Comparison of ENCODE assay signal across 8 cellular contexts in genomic region chr20:62794007-62794724, GRCh38. TPM values are rescaled to one million over a fixed set of nuclear protein-coding genes. Genes with fewer than 3 reads are reported as not detected.
DNase-seq lines count a peak whose midpoint lies in the region; ATAC-seq and TF ChIP-seq lines count a peak whose summit lies in the region.

No MANE protein-coding gene starts in this region.

- H3K27ac ChIP-seq in PC-3 (ENCODE audit: low read length) (peak overlapping the region; percentile 61), esophagus (ENCODE audit: low read depth in 2 of 2, low read length in 1 of 2) (peak overlapping the region; percentile 93), muscle layer of duodenum (ENCODE audit: low read length) (peak overlapping the region; percentile 80)

- intact Hi-C loops in PC-3 (cut with micrococcal nuclease), result loop anchor here (5.0 to 10.0 kb wide), 5 partner anchors 57 to 409 kb away; partner anchors contain the start of gene RPS21

- H3K79me2 ChIP-seq in PC-3 (ENCODE audit: low read length), result peaks cover 16% of the 10 kb centered on the region

- H3K4me3 ChIP-seq in PC-3 (ENCODE audit: low read length), result peak overlapping the region; percentile 72
- H3K4me3 ChIP-seq in esophagus (ENCODE audit: low read depth in 1 of 2, low read length in 2 of 2), result peak overlapping the region; percentile 52 to 81
- H3K4me3 ChIP-seq in muscle layer of duodenum (ENCODE audit: low read depth in 1 of 2, low read length in 2 of 2), result peak overlapping the region; percentile 63 to 79

- peak; percentile 91 for DNase-seq in DMS153 treated with DMSO at 0.1 percent for 48 hours (lab: John Stamatoyannopoulos, UW; ENCODE audit: unreplicated experiment)
- peak; percentile 97 for DNase-seq in PC-3
- DNase-seq in activated T-cell treated with anti-CD3 and anti-CD28 coated beads, Interleukin-2, amount 50 U/mL, for 24 hours, result peak; percentile 97
- peak; percentile 82 to 92 for DNase-seq in stimulated activated CD8-positive, alpha-beta memory T cell treated with anti-CD3 and anti-CD28 coated beads, Interleukin-7, amount 100 ng/mL, for 1 hour (ENCODE audit: low read depth in 2 of 2)

- ATAC-seq in GM21619 (IDR thresholded peaks at IDR 0.05; ENCODE audit: unreplicated experiment) (peak; percentile 54), PC-3 (peak; percentile 76)

- no peaks in the 10 kb centered on the region for H3K9me3 ChIP-seq in PC-3 (ENCODE audit: low read length)
- H3K9me3 ChIP-seq in esophagus (ENCODE audit: control insufficient read depth in 2 of 2, insufficient read depth in 1 of 2, low read depth in 1 of 2, low read length in 1 of 2), result no peaks in the 10 kb centered on the region
- H3K9me3 ChIP-seq in muscle layer of duodenum (ENCODE audit: control insufficient read depth in 1 of 2, low read length in 2 of 2), result no peaks in the 10 kb centered on the region

- peaks cover 39% of the 10 kb centered on the region for H3K4me1 ChIP-seq in PC-3 (ENCODE audit: insufficient read depth, low read length)
- H3K4me1 ChIP-seq in esophagus (ENCODE audit: control insufficient read depth in 2 of 2, insufficient read depth in 2 of 2, low read length in 1 of 2), result peaks cover 0 to 11% of the 10 kb centered on the region in 2 donors
- peaks cover 0 to 28% of the 10 kb centered on the region in 2 donors for H3K4me1 ChIP-seq in muscle layer of duodenum (ENCODE audit: control insufficient read depth in 1 of 2, insufficient read depth in 2 of 2, low read length in 2 of 2)

- H2AFZ ChIP-seq in PC-3 (ENCODE audit: low read length), result peak overlapping the region; percentile 81

- 0 out of 2 replicates have a peak, but pooled peaks have one; percentile 7 for TF ChIP-seq RAD21 in Ishikawa (IDR thresholded peaks at IDR 0.05; ENCODE audit: low read depth)

- no peaks in the 10 kb centered on the region for H3F3A ChIP-seq in PC-3 (ENCODE audit: low read length, unreplicated experiment)

- 0 to 1% methylated on average over 52 to 69 of the region's 69 CpGs for WGBS in esophagus, 2 donors

- peak overlapping the region; percentile 77 for H3K9ac ChIP-seq in PC-3 (ENCODE audit: low read length)

- peaks cover 46% of the 10 kb centered on the region for H3K4me1 Mint-ChIP-seq in activated T-cell treated with anti-CD3 and anti-CD28 coated beads, Interleukin-2, amount 50 U/mL, for 24 hours (ENCODE audit: low read depth)

- no peaks in the 10 kb centered on the region for H3K9me2 ChIP-seq in PC-3 (replicated peaks; ENCODE audit: low read length)

- peak; percentile 46; the same call in 1 of the 2 replicates for TF ChIP-seq EP300 in Ishikawa (IDR thresholded peaks at IDR 0.05; ENCODE audit: borderline replicate concordance)

- no peaks in the 10 kb centered on the region for H3K27me3 Mint-ChIP-seq in activated T-cell treated with anti-CD3 and anti-CD28 coated beads, Interleukin-2, amount 50 U/mL, for 24 hours

- H4K20me1 ChIP-seq in PC-3 (ENCODE audit: low read length), result 0 out of 2 replicates have a peak, but pooled peaks cover 8% of the 10 kb centered on the region

- BruUV-seq in PC-3 (replicated peaks; lab: Mats Ljungman, UMichigan), result no TSS peak

- no peaks in the 10 kb centered on the region for H3K9me3 Mint-ChIP-seq in activated T-cell treated with anti-CD3 and anti-CD28 coated beads, Interleukin-2, amount 50 U/mL, for 24 hours

- H3K4me2 ChIP-seq in PC-3 (ENCODE audit: low read length), result peak overlapping the region; percentile 96

- H3K27ac Mint-ChIP-seq in activated T-cell treated with anti-CD3 and anti-CD28 coated beads, Interleukin-2, amount 50 U/mL, for 24 hours, result peak overlapping the region; percentile 95

- no peak for TF ChIP-seq CTCF in PC-3 (conservative IDR thresholded peaks at IDR 0.05; ENCODE audit: low read depth, low read length)

- peak overlapping the region; percentile 76 for H3K4me3 Mint-ChIP-seq in activated T-cell treated with anti-CD3 and anti-CD28 coated beads, Interleukin-2, amount 50 U/mL, for 24 hours

- POLR2A ChIA-PET in PC-3 (lab: Charles Lee; ENCODE audit: unreplicated experiment), result interaction anchor here (0.5 to 1.5 kb wide), 11 partner anchors 12 to 847 kb away, joined by 3 to 10 read pairs (median 5); no protein-coding TSS in a partner anchor

- peaks cover 9% of the 10 kb centered on the region; the same call in 1 of the 2 replicates for H3K36me3 ChIP-seq in PC-3 (ENCODE audit: low read depth, low read length)
- peaks cover 0 to 9% of the 10 kb centered on the region in 2 donors for H3K36me3 ChIP-seq in esophagus (ENCODE audit: control insufficient read depth in 2 of 2, insufficient read depth in 2 of 2, low read length in 1 of 2)
- peaks cover 5 to 14% of the 10 kb centered on the region in 2 donors for H3K36me3 ChIP-seq in muscle layer of duodenum (ENCODE audit: control insufficient read depth in 1 of 2, insufficient read depth in 2 of 2, low read length in 2 of 2)

- CTCF ChIA-PET in PC-3 (lab: Charles Lee), result interaction anchor here (0.6 to 1.0 kb wide), 10 partner anchors 29 to 1071 kb away, joined by 3 to 7 read pairs (median 4); partner anchors contain the start of genes SLCO4A1 and TPD52L2

- H3K27me3 ChIP-seq in PC-3 (ENCODE audit: low read length), result no peaks in the 10 kb centered on the region
- H3K27me3 ChIP-seq in esophagus (ENCODE audit: control insufficient read depth in 1 of 2, insufficient read depth in 2 of 2, low read length in 2 of 2), result no peaks in the 10 kb centered on the region
- no peaks in the 10 kb centered on the region for H3K27me3 ChIP-seq in muscle layer of duodenum (ENCODE audit: low read depth, low read length)

- H3K36me3 Mint-ChIP-seq in activated T-cell treated with anti-CD3 and anti-CD28 coated beads, Interleukin-2, amount 50 U/mL, for 24 hours (ENCODE audit: low read depth), result peaks cover 18% of the 10 kb centered on the region

TF ChIP-seq in Ishikawa, 13 proteins besides CTCF, POLR2A, EP300 and RAD21:
- TF ChIP-seq NFIC (IDR thresholded peaks at IDR 0.05) (peak; percentile 95), TEAD4 (IDR thresholded peaks at IDR 0.05) (0 out of 2 replicates have a peak, but pooled peaks have one; percentile 11), ZBTB7A (IDR thresholded peaks at IDR 0.05; ENCODE audit: low read depth) (no peak), EGR1 (IDR thresholded peaks at IDR 0.05) (0 out of 2 replicates have a peak, but pooled peaks have one; percentile 30), FOXM1 (IDR thresholded peaks at IDR 0.05; ENCODE audit: borderline replicate concordance, low read depth) (no peak)
- TF ChIP-seq, protein P1, sequence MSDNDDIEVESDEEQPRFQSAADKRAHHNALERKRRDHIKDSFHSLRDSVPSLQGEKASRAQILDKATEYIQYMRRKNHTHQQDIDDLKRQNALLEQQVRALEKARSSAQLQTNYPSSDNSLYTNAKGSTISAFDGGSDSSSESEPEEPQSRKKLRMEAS (IDR thresholded peaks at IDR 0.05), result peak; percentile 78

RNA-seq across cellular contexts. Expression of gene MRGBP, which starts 2.1 kb away (rescaled TPM):
- 48.8 and 56.3 TPM in 2 replicates for total RNA-seq in PC-3 (2014; rRNA removed)
- polyA plus RNA-seq in esophagus, result 1 to 10 TPM; 5.1 to 6.2 TPM

RNA-seq across cellular contexts. Expression of gene OGFR, which starts 10.5 kb away (rescaled TPM):
- 78.9 and 112 TPM in 2 replicates for total RNA-seq in PC-3 (2014; rRNA removed)
- polyA plus RNA-seq in esophagus, result 10 to 100 TPM; 16.9 to 35.6 TPM

RNA-seq across cellular contexts. Expression of gene COL9A3, which starts 22.7 kb away (rescaled TPM):
- total RNA-seq in PC-3 (2014; rRNA removed), result 14.3 and 17.7 TPM in 2 replicates
- 1 to 10 TPM; 1.4 to 3.8 TPM for polyA plus RNA-seq in esophagus

Comparison
In these comparisons a context has a peak if more than half of its experiments do, and no peak if none do; other contexts are left out.
1. Peak in every context shown above with its lines: DNase-seq, ATAC-seq, H3K4me3 ChIP-seq and H3K27ac ChIP-seq.